In the genomic region with DNA sequence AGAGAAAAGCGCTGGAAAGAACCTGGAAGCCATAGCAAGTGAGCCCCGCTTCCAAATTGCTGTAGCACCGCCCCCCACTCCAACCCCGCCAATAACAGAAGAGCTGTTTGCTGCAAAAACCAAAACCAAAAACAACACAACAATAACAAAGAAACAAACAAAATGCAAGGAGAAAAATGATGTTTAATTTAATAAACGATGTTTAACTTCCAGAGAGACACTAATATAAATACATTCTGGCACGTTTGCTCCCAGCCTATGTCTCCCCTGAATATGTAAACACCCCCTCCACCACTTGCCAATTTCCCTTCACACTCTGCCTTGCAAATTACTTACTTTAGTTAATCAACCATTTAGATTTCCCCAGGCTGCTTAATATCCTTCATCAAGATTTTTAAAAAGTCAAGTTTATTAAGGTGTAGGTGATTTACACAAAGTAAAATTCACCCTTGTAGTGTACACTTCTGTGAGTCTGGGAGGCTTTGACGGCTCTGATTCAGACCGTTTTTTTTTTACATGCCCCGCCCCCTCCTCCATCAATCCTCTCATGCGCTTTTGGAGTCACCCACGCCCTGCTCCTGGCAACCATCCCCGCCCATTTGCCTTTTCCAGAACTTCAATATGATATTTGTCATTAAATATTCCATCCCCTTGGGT, we compare ENCODE assay signal across 8 cellular contexts. TPM values are rescaled to one million over a fixed set of nuclear protein-coding genes. Genes with fewer than 3 reads are reported as not detected.
DNase-seq lines count a peak whose midpoint lies in the region; ATAC-seq, FAIRE-seq and TF ChIP-seq lines count a peak whose summit lies in the region.

No MANE protein-coding gene starts in this region.

- no peaks in the 10 kb centered on the region for H3K36me3 ChIP-seq in HUES6 (ENCODE audit: control insufficient read depth, insufficient read depth, low read length)
- H3K36me3 ChIP-seq in keratinocyte (ENCODE audit: control insufficient read depth in 2 of 2, extremely low read depth in 1 of 2, insufficient read depth in 2 of 2, low read length in 2 of 2), result peaks cover 0 to 12% of the 10 kb centered on the region in 2 experiments
- peaks cover 0 to 16% (median 0%) of the 10 kb centered on the region in 6 donors for H3K36me3 ChIP-seq in spleen

- H3K4me2 ChIP-seq in keratinocyte (ENCODE audit: control insufficient read depth, extremely low read depth, insufficient read depth, low read depth, low read length), result peak overlapping the region; percentile 98

- H3K36me3 Mint-ChIP-seq in Calu3 (ENCODE audit: insufficient read depth, unreplicated experiment), result peaks cover 17% of the 10 kb centered on the region

- H3K9ac ChIP-seq in HUES6 (ENCODE audit: low read length) (no peak overlapping the region), keratinocyte (ENCODE audit: control insufficient read depth, extremely low read depth, insufficient read depth, low read length) (peak overlapping the region; percentile 75)

- intact Hi-C loops in Calu3 (cut with micrococcal nuclease; ENCODE audit: unreplicated experiment), result loop anchor here (5.0 kb wide), 1 partner anchor 267 kb away; no protein-coding TSS in a partner anchor
- intact Hi-C loops in spleen (cut with DNase I; ENCODE audit: low total_unique reads), result no loop called here

- H3K79me2 ChIP-seq in keratinocyte (ENCODE audit: control insufficient read depth, insufficient read depth, low read length), result no peaks in the 10 kb centered on the region

- peak overlapping the region; percentile 86 for H3K4me3 Mint-ChIP-seq in Calu3 (ENCODE audit: low read depth, unreplicated experiment)

- H4K20me1 ChIP-seq in keratinocyte (ENCODE audit: control insufficient read depth, extremely low read depth, insufficient read depth, low read length), result no peaks in the 10 kb centered on the region

- no peaks in the 10 kb centered on the region for H3K27me3 ChIP-seq in HUES6 (ENCODE audit: control insufficient read depth, insufficient read depth, low read length)
- no peaks in the 10 kb centered on the region for H3K27me3 ChIP-seq in keratinocyte (ENCODE audit: control insufficient read depth, extremely low read depth, insufficient read depth, low read length)
- peaks cover 0 to 10% (median 0%) of the 10 kb centered on the region in 7 donors for H3K27me3 ChIP-seq in spleen (replicated peaks in 1 of 7)

- dilution Hi-C loops in keratinocyte (cut with MboI; ENCODE audit: extremely low pct_ligation_motif_present, low sequenced_read_pairs), result no loop called here

- H3K4me3 ChIP-seq in HUES6 (ENCODE audit: low read depth, low read length) (peak overlapping the region; percentile 78), keratinocyte (ENCODE audit: control insufficient read depth in 2 of 3, extremely low read depth in 1 of 3, insufficient read depth in 2 of 3, low read depth in 1 of 3, low read length in 3 of 3) (peak overlapping the region; percentile 74 to 86 (median 85)), spleen (peak overlapping the region; percentile 39 to 74 (median 54))

- DNase-seq in Calu3 (peak; percentile 41), keratinocyte (ENCODE audit: low read depth, low spot score) (no peak), spleen (no peak), KG1 (lab: John Stamatoyannopoulos, UW) (no peak)

- CTCF ChIA-PET in Calu3 (lab: Charles Lee), result interaction anchor here (0.6 to 0.7 kb wide), 5 partner anchors 101 to 691 kb away, joined by 3 to 6 read pairs (median 3); no protein-coding TSS in a partner anchor

- no peaks in the 10 kb centered on the region for H3K9me1 ChIP-seq in keratinocyte (ENCODE audit: control insufficient read depth, extremely low read depth, insufficient read depth, low read length)

- peak overlapping the region; percentile 85 for H2AFZ ChIP-seq in keratinocyte (ENCODE audit: control insufficient read depth, low read length)

- H3K4me1 ChIP-seq in HUES6 (ENCODE audit: control insufficient read depth, insufficient read depth, low read length), result peaks cover 5% of the 10 kb centered on the region; the same call in 1 of the 2 replicates
- H3K4me1 ChIP-seq in keratinocyte (ENCODE audit: control insufficient read depth, extremely low read depth, insufficient read depth, low read length), result peaks cover 16% of the 10 kb centered on the region
- H3K4me1 ChIP-seq in spleen, result peaks cover 3 to 31% (median 14%) of the 10 kb centered on the region in 6 donors

- H3K9me3 ChIP-seq in HUES6 (ENCODE audit: control insufficient read depth, insufficient read depth, low read depth, low read length) (no peaks in the 10 kb centered on the region), keratinocyte (ENCODE audit: control insufficient read depth, low read depth, low read length) (no peaks in the 10 kb centered on the region), spleen (no peaks in the 10 kb centered on the region)

- no peak for TF ChIP-seq POLR2A in spleen (IDR thresholded peaks at IDR 0.05)

- H3K27me3 Mint-ChIP-seq in Calu3 (ENCODE audit: unreplicated experiment), result no peaks in the 10 kb centered on the region

- H3K27ac Mint-ChIP-seq in Calu3 (ENCODE audit: unreplicated experiment), result peak overlapping the region; percentile 37

- H3K4me1 Mint-ChIP-seq in Calu3 (ENCODE audit: low read depth, unreplicated experiment), result peaks cover 14% of the 10 kb centered on the region

- WGBS in spleen, 5 donors, result 0 to 1% (median 1%) methylated on average over 11 to 12 of the region's 12 CpGs

- no peak for FAIRE-seq in keratinocyte (lab: Jason Lieb, UNC)

- no TSS peak for BruUV-seq in Calu3 (replicated peaks; lab: Mats Ljungman, UMichigan)

- H3K9me3 Mint-ChIP-seq in Calu3 (ENCODE audit: low read depth, unreplicated experiment), result no peaks in the 10 kb centered on the region

- TF ChIP-seq CTCF in Calu3 (IDR thresholded peaks at IDR 0.05; ENCODE audit: unreplicated experiment), result peak; percentile 2
- no peak for TF ChIP-seq CTCF in keratinocyte (optimal IDR thresholded peaks at IDR 0.05 in 1 of 3, IDR thresholded peaks at IDR 0.05 in 1 of 3, conservative IDR thresholded peaks at IDR 0.05 in 1 of 3; ENCODE audit: extremely low read depth in 1 of 3, insufficient read depth in 2 of 3, low read length in 3 of 3)
- TF ChIP-seq CTCF in spleen (IDR thresholded peaks at IDR 0.05 in 8 of 11, conservative IDR thresholded peaks at IDR 0.05 in 3 of 11), result peak in 1 of 11 experiments; percentile 9

- no peak overlapping the region for H3K27ac ChIP-seq in HUES6 (ENCODE audit: low read depth, low read length)
- H3K27ac ChIP-seq in cingulate gyrus (ENCODE audit: low read depth, low read length), result peak overlapping the region; percentile 78
- H3K27ac ChIP-seq in keratinocyte (ENCODE audit: control insufficient read depth, insufficient read depth, low read length), result no peak overlapping the region
- H3K27ac ChIP-seq in spleen, result peak overlapping the region; percentile 53 to 87 (median 83)

- peak; percentile 71 for ATAC-seq in SK-N-SH treated with all-trans-retinoic acid at 6 μM for 48 hours
- no peak for ATAC-seq in GM18520 (IDR thresholded peaks at IDR 0.05; ENCODE audit: unreplicated experiment)

RNA-seq across cellular contexts. Expression of gene IFI27L2, which starts 0.5 kb away (rescaled TPM):
- total RNA-seq in Calu3 (2022) (40.4 and 57.1 TPM in 2 replicates), spleen (10 to 100 TPM; 40.6 to 93.1 (median 49.9) TPM)
- polyA plus RNA-seq in keratinocyte (67.5 to 179 TPM (median 82.2 TPM) in 3 replicates), spleen (100 to 1,000 TPM; 118 to 137 (median 124) TPM)
- polyA plus RNA-seq in keratinocyte (2011; ENCODE audit: low read depth), result 13.2 TPM
- polyA plus RNA-seq in keratinocyte (2011; cell fraction: cytosol; rRNA removed), result 69.1 and 147 TPM in 2 replicates
- polyA plus RNA-seq in keratinocyte (2011; cell fraction: nucleus; rRNA removed), result 49.5 and 57.5 TPM in 2 replicates
- 92.1 and 193 TPM in 2 replicates for polyA plus RNA-seq in keratinocyte (2012; ENCODE audit: low replicate concordance)
- polyA minus RNA-seq in keratinocyte, result 32.7 to 59.4 TPM (median 35.4 TPM) in 3 replicates
- 191 TPM for polyA minus RNA-seq in keratinocyte (2011; cell fraction: cytosol; rRNA and poly(A)+ RNA removed)
- 9.8 and 11.2 TPM in 2 replicates for polyA minus RNA-seq in keratinocyte (2011; cell fraction: nucleus; rRNA and poly(A)+ RNA removed)

RNA-seq across cellular contexts. Expression of gene IFI27, which starts 19.4 kb away (rescaled TPM):
- total RNA-seq in Calu3 (2022), result 766 and 1,874 TPM in 2 replicates
- 1,132 to 3,594 TPM (median 2,783 TPM) in 3 replicates for polyA plus RNA-seq in keratinocyte
- polyA plus RNA-seq in keratinocyte (2011; ENCODE audit: low read depth), result 20.3 TPM
- 1,962 and 3,733 TPM in 2 replicates for polyA plus RNA-seq in keratinocyte (2011; cell fraction: cytosol; rRNA removed)
- polyA plus RNA-seq in keratinocyte (2011; cell fraction: nucleus; rRNA removed), result 1,216 and 1,507 TPM in 2 replicates
- polyA plus RNA-seq in keratinocyte (2012; ENCODE audit: low replicate concordance), result 221 and 1,754 TPM in 2 replicates
- polyA minus RNA-seq in keratinocyte, result 758 to 2,926 TPM (median 795 TPM) in 3 replicates
- 1,322 TPM for polyA minus RNA-seq in keratinocyte (2011; cell fraction: cytosol; rRNA and poly(A)+ RNA removed)
- polyA minus RNA-seq in keratinocyte (2011; cell fraction: nucleus; rRNA and poly(A)+ RNA removed), result 228 and 282 TPM in 2 replicates
- 100 to 1,000 TPM; 304 to 893 (median 750) TPM for total RNA-seq in spleen
- polyA plus RNA-seq in spleen, result 1,000 to 10,000 TPM in 1 of 3 donors, 100 to 1,000 TPM in 2; 371 to 1,170 (median 689) TPM

RNA-seq across cellular contexts. Expression of gene PPP4R4, which starts 44.2 kb away (rescaled TPM):
- total RNA-seq in Calu3 (2022) (0.10 and 0.78 TPM in 2 replicates), spleen (under 1 TPM in 4 of 7 donors, not detected in 3; 0.09 to 0.94 (median 0.32) TPM)
- polyA plus RNA-seq in keratinocyte (8.1 to 9.0 TPM (median 8.9 TPM) in 3 replicates), spleen (under 1 TPM; 0.05 to 0.26 (median 0.06) TPM)
- 3.3 TPM for polyA plus RNA-seq in keratinocyte (2011; ENCODE audit: low read depth)
- polyA plus RNA-seq in keratinocyte (2011; cell fraction: cytosol; rRNA removed), result 5.8 and 7.2 TPM in 2 replicates
- 8.4 and 10.8 TPM in 2 replicates for polyA plus RNA-seq in keratinocyte (2011; cell fraction: nucleus; rRNA removed)
- 4.3 and 5.0 TPM in 2 replicates for polyA plus RNA-seq in keratinocyte (2012; ENCODE audit: low replicate concordance)
- polyA minus RNA-seq in keratinocyte, result 11.9 to 22.0 TPM (median 16.6 TPM) in 3 replicates
- polyA minus RNA-seq in keratinocyte (2011; cell fraction: cytosol; rRNA and poly(A)+ RNA removed), result 3.1 TPM
- polyA minus RNA-seq in keratinocyte (2011; cell fraction: nucleus; rRNA and poly(A)+ RNA removed), result 18.1 and 22.1 TPM in 2 replicates

RNA-seq across cellular contexts. Expression of gene IFI27L1, which starts 48.8 kb away (rescaled TPM):
- total RNA-seq in Calu3 (2022) (17.2 and 17.7 TPM in 2 replicates), spleen (10 to 100 TPM in 6 of 7 donors, 1 to 10 TPM in 1; 4.4 to 16.1 (median 11.4) TPM)
- polyA plus RNA-seq in keratinocyte (17.4 to 25.0 TPM (median 18.9 TPM) in 3 replicates), spleen (10 to 100 TPM in 2 of 3 donors, 1 to 10 TPM in 1; 7.5 to 18.8 (median 13.9) TPM)
- polyA plus RNA-seq in keratinocyte (2011; ENCODE audit: low read depth), result 5.6 TPM
- 10.0 and 19.6 TPM in 2 replicates for polyA plus RNA-seq in keratinocyte (2011; cell fraction: cytosol; rRNA removed)
- polyA plus RNA-seq in keratinocyte (2011; cell fraction: nucleus; rRNA removed), result 20.2 and 23.1 TPM in 2 replicates
- 10.5 and 19.4 TPM in 2 replicates for polyA plus RNA-seq in keratinocyte (2012; ENCODE audit: low replicate concordance)
- 5.7 to 11.1 TPM (median 5.9 TPM) in 3 replicates for polyA minus RNA-seq in keratinocyte
- polyA minus RNA-seq in keratinocyte (2011; cell fraction: cytosol; rRNA and poly(A)+ RNA removed), result 13.8 TPM
- 2.9 and 3.9 TPM in 2 replicates for polyA minus RNA-seq in keratinocyte (2011; cell fraction: nucleus; rRNA and poly(A)+ RNA removed)

RNA-seq across cellular contexts. Expression of gene DDX24, which starts 48.9 kb away (rescaled TPM):
- total RNA-seq in Calu3 (2022) (190 and 229 TPM in 2 replicates), spleen (100 to 1,000 TPM; 168 to 251 (median 209) TPM)
- polyA plus RNA-seq in keratinocyte (171 to 179 TPM (median 172 TPM) in 3 replicates), spleen (100 to 1,000 TPM in 1 of 3 donors, 10 to 100 TPM in 2; 70.8 to 103 (median 91.8) TPM)
- polyA plus RNA-seq in keratinocyte (2011; ENCODE audit: low read depth), result 251 TPM
- polyA plus RNA-seq in keratinocyte (2011; cell fraction: cytosol; rRNA removed), result 124 and 159 TPM in 2 replicates
- polyA plus RNA-seq in keratinocyte (2011; cell fraction: nucleus; rRNA removed), result 237 and 260 TPM in 2 replicates
- 128 and 144 TPM in 2 replicates for polyA plus RNA-seq in keratinocyte (2012; ENCODE audit: low replicate concordance)
- 63.3 to 137 TPM (median 126 TPM) in 3 replicates for polyA minus RNA-seq in keratinocyte
- 56.6 TPM for polyA minus RNA-seq in keratinocyte (2011; cell fraction: cytosol; rRNA and poly(A)+ RNA removed)
- polyA minus RNA-seq in keratinocyte (2011; cell fraction: nucleus; rRNA and poly(A)+ RNA removed), result 69.4 and 106 TPM in 2 replicates

Comparison
In these comparisons a context has a peak if more than half of its experiments do, and no peak if none do; other contexts are left out.
1. H3K27ac ChIP-seq: peak in cingulate gyrus (single experiment) and spleen (8 of 8); none in HUES6 (single experiment) and keratinocyte (single experiment).
2. Peak in every context shown above with its lines, with median percentiles within 50 percentile points of each other: H3K4me3 ChIP-seq.